In genomic region chr3:32421185-32421584, GRCh38 we compare ENCODE assay signal across 11 cellular contexts. TPM values are rescaled to one million over a fixed set of nuclear protein-coding genes. Genes with fewer than 3 reads are reported as not detected.
A peak's percentile ranks its signal among the peaks of the same experiment; 100 is the strongest.
DNase-seq lines count a peak whose midpoint lies in the region; ATAC-seq, FAIRE-seq and TF ChIP-seq lines count a peak whose summit lies in the region.
"Had no signal": no experiment of that assay in that cellular context is flagged by ENCODE, and none has a peak within 500 bp of the region (broad histone marks: within the 10 kb centered on the region; RNA-seq: fewer than 3 reads in every experiment).

No MANE protein-coding gene starts in this region.

- H3K27me3 Mint-ChIP-seq in activated CD4-positive, alpha-beta memory T cell treated with anti-CD3 and anti-CD28 coated beads for 36 hours, result no peaks in the 10 kb centered on the region
- no peaks in the 10 kb centered on the region for H3K27me3 Mint-ChIP-seq in stimulated activated naive B cell treated with anti-CD40 and anti-IgM and Interleukin-4, amounts not matched to agents 10 μg/mL and 1 μg/mL and 100 μg/mL, for 72 hours

- H3K36me3 Mint-ChIP-seq in activated CD4-positive, alpha-beta memory T cell treated with anti-CD3 and anti-CD28 coated beads for 36 hours, result peaks cover 3% of the 10 kb centered on the region
- H3K36me3 Mint-ChIP-seq in stimulated activated naive B cell treated with anti-CD40 and anti-IgM and Interleukin-4, amounts not matched to agents 10 μg/mL and 1 μg/mL and 100 μg/mL, for 72 hours, result peaks cover 13 to 21% of the 10 kb centered on the region in 2 donors

- peaks cover 30 to 39% of the 10 kb centered on the region in 2 donors for H3K4me1 ChIP-seq in kidney (ENCODE audit: control insufficient read depth in 1 of 2, insufficient read depth in 1 of 2, low read depth in 1 of 2, low read length in 2 of 2)

- H3K4me3 Mint-ChIP-seq in activated CD4-positive, alpha-beta memory T cell treated with anti-CD3 and anti-CD28 coated beads for 36 hours, result peak overlapping the region; percentile 1
- H3K4me3 Mint-ChIP-seq in stimulated activated naive B cell treated with anti-CD40 and anti-IgM and Interleukin-4, amounts not matched to agents 10 μg/mL and 1 μg/mL and 100 μg/mL, for 72 hours, result peak overlapping the region; percentile 48 to 64

- H3K4me1 Mint-ChIP-seq in activated CD4-positive, alpha-beta memory T cell treated with anti-CD3 and anti-CD28 coated beads for 36 hours (ENCODE audit: low read depth), result peaks cover 88% of the 10 kb centered on the region
- peaks cover 62 to 93% of the 10 kb centered on the region in 2 donors for H3K4me1 Mint-ChIP-seq in stimulated activated naive B cell treated with anti-CD40 and anti-IgM and Interleukin-4, amounts not matched to agents 10 μg/mL and 1 μg/mL and 100 μg/mL, for 72 hours

- TF ChIP-seq CTCF in HL-60 (IDR thresholded peaks at IDR 0.05; ENCODE audit: insufficient read depth, low read length) (no peak), kidney (IDR thresholded peaks at IDR 0.05; ENCODE audit: borderline replicate concordance, extremely low read depth, insufficient read depth) (no peak)

- ATAC-seq in stimulated activated naive B cell treated with anti-CD40 and anti-IgM and Interleukin-4, amounts not matched to agents 10 μg/mL and 1 μg/mL and 100 μg/mL, for 72 hours (replicated peaks), result no peak
- no peak for ATAC-seq in HG02970 (IDR thresholded peaks at IDR 0.05; ENCODE audit: low FRiP score, unreplicated experiment)

- no peaks in the 10 kb centered on the region for H3K9me3 ChIP-seq in kidney (ENCODE audit: control insufficient read depth in 1 of 2, low read length in 2 of 2)

- no peaks in the 10 kb centered on the region for H3K36me3 ChIP-seq in kidney (ENCODE audit: control insufficient read depth in 1 of 2, insufficient read depth in 2 of 2, low read length in 2 of 2)

- no peak for FAIRE-seq in kidney (lab: Jason Lieb, UNC)
- FAIRE-seq: colon had no signal

- H3K9ac ChIP-seq in kidney (ENCODE audit: low read length in 2 of 2), result no peak overlapping the region

- POLR2A ChIA-PET in activated CD4-positive, alpha-beta memory T cell treated with anti-CD3 and anti-CD28 coated beads for 36 hours (lab: Charles Lee), result interaction anchor here (0.8 to 5.1 kb wide), 2 partner anchors 12 to 26 kb away, joined by 3 to 29 read pairs; no protein-coding TSS in a partner anchor

- intact Hi-C loops in activated CD4-positive, alpha-beta memory T cell treated with anti-CD3 and anti-CD28 coated beads for 36 hours (cut with micrococcal nuclease), result loop anchor here (2.0 kb wide), 1 partner anchor 18 kb away; no protein-coding TSS in a partner anchor
- intact Hi-C loops in kidney (cut with DNase I), result no loop called here

- peak overlapping the region; percentile 90 for H3K27ac ChIP-seq in HL-60 (replicated peaks)
- peak overlapping the region; percentile 77 to 78 for H3K27ac ChIP-seq in kidney (ENCODE audit: low read depth in 2 of 2, low read length in 2 of 2)

- H3K9me3 Mint-ChIP-seq in activated CD4-positive, alpha-beta memory T cell treated with anti-CD3 and anti-CD28 coated beads for 36 hours, result no peaks in the 10 kb centered on the region
- peaks cover 0 to 3% of the 10 kb centered on the region in 2 donors for H3K9me3 Mint-ChIP-seq in stimulated activated naive B cell treated with anti-CD40 and anti-IgM and Interleukin-4, amounts not matched to agents 10 μg/mL and 1 μg/mL and 100 μg/mL, for 72 hours

- CTCF ChIA-PET in activated CD4-positive, alpha-beta memory T cell treated with anti-CD3 and anti-CD28 coated beads for 36 hours (lab: Charles Lee), result interaction anchor here (0.6 to 1.3 kb wide), 2 partner anchors 11 to 46 kb away, joined by 3 to 5 read pairs; no protein-coding TSS in a partner anchor

- DNase-seq in HL-60 (ENCODE audit: low read depth in 1 of 2, low spot score in 1 of 2) (no peak), kidney (no peak), epidermal melanocyte (ENCODE audit: insufficient read length, low spot score) (no peak), MV-4-11 (lab: John Stamatoyannopoulos, UW) (no peak)
- DNase-seq in activated CD4-positive, alpha-beta memory T cell treated with anti-CD3 and anti-CD28 coated beads for 36 hours, result no peak
- DNase-seq in stimulated activated naive B cell treated with anti-CD40 and anti-IgM and Interleukin-4, amounts not matched to agents 10 μg/mL and 1 μg/mL and 100 μg/mL, for 72 hours, result no peak
- DNase-seq: activated CD4-positive, CD25-positive, alpha-beta regulatory T cell treated with anti-CD3 and anti-CD28 coated beads, Interleukin-2, amount 50 U/mL, for 72 hours; NCI-H510A treated with DMSO at 0.1 percent for 48 hours; stimulated activated CD4-positive, alpha-beta T cell treated with anti-CD3 and anti-CD28 coated beads, Interleukin-15, amount 100 ng/mL, for 24 hours had no signal

- H3K4me3 ChIP-seq in HL-60 (replicated peaks; ENCODE audit: insufficient read depth, low read length), result no peak overlapping the region
- H3K4me3 ChIP-seq in kidney (ENCODE audit: low read length in 2 of 2), result no peak overlapping the region

- H3K27me3 ChIP-seq in HL-60 (ENCODE audit: insufficient read depth, poor library complexity, severe bottlenecking), result no peaks in the 10 kb centered on the region

- peak overlapping the region; percentile 91 for H3K27ac Mint-ChIP-seq in activated CD4-positive, alpha-beta memory T cell treated with anti-CD3 and anti-CD28 coated beads for 36 hours
- peak overlapping the region; percentile 95 for H3K27ac Mint-ChIP-seq in stimulated activated naive B cell treated with anti-CD40 and anti-IgM and Interleukin-4, amounts not matched to agents 10 μg/mL and 1 μg/mL and 100 μg/mL, for 72 hours

RNA-seq across cellular contexts. Expression of gene CMTM7, which starts 29.5 kb away (rescaled TPM):
- 10 to 100 TPM; 46.1 to 47.1 TPM for total RNA-seq in activated CD4-positive, alpha-beta memory T cell treated with anti-CD3 and anti-CD28 coated beads for 36 hours
- 38.2 TPM for total RNA-seq in kidney
- 26.0 TPM for polyA plus RNA-seq in kidney (ENCODE audit: insufficient read depth, low read depth, low replicate concordance)
